ENCODE assay signal across 14 cellular contexts in the genomic region with DNA sequence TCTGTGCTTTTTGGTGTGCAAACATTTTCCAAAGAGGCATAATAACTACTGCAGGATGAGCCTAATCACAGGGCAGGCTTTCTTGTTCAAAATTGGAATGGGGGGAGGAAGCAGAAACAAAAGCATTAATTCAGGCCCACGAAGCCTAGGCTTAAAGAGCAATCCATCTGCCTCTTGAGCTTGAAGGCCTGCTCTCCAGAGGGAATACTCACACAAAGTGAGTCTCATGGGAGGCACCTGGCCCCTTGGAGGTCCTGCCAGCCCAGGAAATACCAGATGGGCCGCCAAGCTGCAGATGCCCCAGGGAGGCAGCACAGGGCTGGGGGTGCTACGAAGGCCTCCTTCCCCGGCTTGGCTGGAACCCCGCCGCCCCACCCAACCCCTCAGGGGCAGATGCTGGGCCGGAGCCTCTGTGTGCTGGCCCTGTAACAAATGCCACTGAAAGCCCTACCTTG. TPM values are rescaled to one million over a fixed set of nuclear protein-coding genes. Genes with fewer than 3 reads are reported as not detected.
DNase-seq lines count a peak whose midpoint lies in the region; ATAC-seq lines count a peak whose summit lies in the region.
"Had no signal": no experiment of that assay in that cellular context is flagged by ENCODE, and none has a peak within 500 bp of the region (broad histone marks: within the 10 kb centered on the region; RNA-seq: fewer than 3 reads in every experiment).

No MANE protein-coding gene starts in this region.

- H3K27ac ChIP-seq in mesodermal cell (ENCODE audit: low read depth, low read length, severe bottlenecking) (peak overlapping the region; percentile 57), substantia nigra (ENCODE audit: low read depth, low read length, poor library complexity, severe bottlenecking) (no peak overlapping the region)
- H3K27ac ChIP-seq: epithelial cell of prostate, suprapubic skin had no signal

- ATAC-seq in GM18498 (IDR thresholded peaks at IDR 0.05; ENCODE audit: unreplicated experiment): no peak
- ATAC-seq: T-cell had no signal

- H3K4me1 ChIP-seq in mesodermal cell (ENCODE audit: control insufficient read depth, insufficient read depth, low read length, poor library complexity, severe bottlenecking): peaks cover 40% of the 10 kb centered on the region

- H3K4me3 ChIP-seq in mesodermal cell (ENCODE audit: extremely low read depth, insufficient read depth, low read length, poor library complexity, severe bottlenecking): no peak overlapping the region
- H3K4me3 ChIP-seq: suprapubic skin had no signal

- no peaks in the 10 kb centered on the region for H3K36me3 ChIP-seq in mesodermal cell (ENCODE audit: control insufficient read depth, insufficient read depth, low read length)

- no peaks in the 10 kb centered on the region for H3K9me3 ChIP-seq in mesodermal cell (ENCODE audit: control insufficient read depth, low read length)
- H3K9me3 ChIP-seq: suprapubic skin had no signal

- WGBS in mesodermal cell (ENCODE audit: insufficient coverage in 2 of 2), 2 experiments: 88% methylated on average over 6 to 7 of the region's 7 CpGs

- DNase-seq in DMS153 treated with DMSO at 0.1 percent for 48 hours (lab: John Stamatoyannopoulos, UW; ENCODE audit: unreplicated experiment): peak; percentile 53
- DNase-seq in NCI-H1417 treated with DMSO at 0.1 percent for 48 hours (lab: John Stamatoyannopoulos, UW): peak; percentile 27
- DNase-seq in NCI-H82 (lab: John Stamatoyannopoulos, UW): peak; percentile 93
- no peak for DNase-seq in ureter (ENCODE audit: low spot score)
- DNase-seq in substantia nigra (lab: John Stamatoyannopoulos, UW): no peak
- DNase-seq in activated gamma-delta T cell (lab: John Stamatoyannopoulos, UW): no peak
- DNase-seq: activated B cell treated with CpG ODN at 0.5 μM for 24 hours; NCI-H526 treated with DMSO at 0.1 percent for 48 hours; stimulated activated CD4-positive, alpha-beta T cell treated with anti-CD3 and anti-CD28 coated beads, Interleukin-2, amount 100 ng/mL, for 24 hours; T-cell had no signal

RNA-seq across cellular contexts. Expression of a gene that starts 39.3 kb away (rescaled TPM):
- 94.8 TPM for polyA plus RNA-seq in mesodermal cell (2013, experiment 1 of 2)
- 77.3 TPM for polyA plus RNA-seq in mesodermal cell (2013, experiment 2 of 2)
- total RNA-seq in ureter: 202 TPM

RNA-seq across cellular contexts. Expression of a gene that starts 39.3 kb away (rescaled TPM):
- 10.9 TPM for polyA plus RNA-seq in mesodermal cell (2013, experiment 1 of 2)
- 9.3 TPM for polyA plus RNA-seq in mesodermal cell (2013, experiment 2 of 2)
- total RNA-seq in ureter: 41.6 TPM

RNA-seq across cellular contexts. Expression of a gene that starts 47.6 kb away (rescaled TPM):
- 8.4 TPM for polyA plus RNA-seq in mesodermal cell (2013, experiment 1 of 2)
- 7.7 TPM for polyA plus RNA-seq in mesodermal cell (2013, experiment 2 of 2)
- total RNA-seq in ureter: 6.0 TPM

RNA-seq across cellular contexts. Expression of a gene that starts 47.6 kb away (rescaled TPM):
- 9.7 TPM for polyA plus RNA-seq in mesodermal cell (2013, experiment 1 of 2)
- polyA plus RNA-seq in mesodermal cell (2013, experiment 2 of 2): 8.9 TPM
- 28.6 TPM for total RNA-seq in ureter

Comparison
In these comparisons a context has a peak if more than half of its experiments do, and no peak if none do; other contexts are left out.
1. DNase-seq: peak in DMS153 treated with DMSO at 0.1 percent for 48 hours (single experiment), NCI-H1417 treated with DMSO at 0.1 percent for 48 hours (single experiment) and NCI-H82 (single experiment); none in ureter (single experiment), substantia nigra (0 of 49) and activated gamma-delta T cell (single experiment).